In the genomic region with DNA sequence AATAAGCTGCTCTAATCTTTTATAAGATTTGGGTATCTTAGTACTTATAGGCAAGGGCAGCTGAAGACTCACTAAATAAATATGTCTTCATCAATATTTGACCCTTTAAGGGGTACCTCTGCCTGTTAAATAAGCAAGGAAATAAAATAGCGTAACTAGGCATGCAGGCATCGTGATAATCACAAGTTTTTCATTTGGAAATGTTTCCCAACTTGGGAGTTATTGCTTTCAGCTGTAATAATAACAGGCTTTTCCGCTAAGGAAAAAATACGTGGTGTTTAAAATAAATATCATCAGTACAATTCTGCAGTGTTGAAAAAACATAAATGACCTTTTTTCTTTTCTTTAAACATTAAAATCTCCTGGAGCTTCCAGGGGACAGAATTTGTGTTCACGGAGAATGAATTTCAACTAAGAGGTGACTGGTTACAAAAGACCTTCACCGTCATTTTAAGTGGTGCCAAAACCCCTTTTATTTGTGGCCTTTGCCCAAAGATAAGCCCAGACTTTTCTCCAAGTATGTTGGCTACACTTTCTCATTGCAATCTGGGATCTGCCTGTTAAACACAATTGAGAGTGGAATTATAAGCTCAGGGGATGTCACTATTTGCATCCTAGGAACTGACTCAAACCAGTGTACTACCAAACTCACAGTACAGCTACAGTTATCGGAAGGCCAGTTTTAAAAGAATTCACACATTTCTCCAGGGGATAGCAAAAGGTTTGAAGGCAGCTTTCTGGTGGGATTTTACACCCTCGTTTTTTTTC, we compare ENCODE assay signal across 26 cellular contexts.
A peak's percentile ranks its signal among the peaks of the same experiment; 100 is the strongest.
DNase-seq lines count a peak whose midpoint lies in the region; ATAC-seq and TF ChIP-seq lines count a peak whose summit lies in the region.
"Had no signal": no experiment of that assay in that cellular context is flagged by ENCODE, and none has a peak within 500 bp of the region (broad histone marks: within the 10 kb centered on the region; RNA-seq: fewer than 3 reads in every experiment).

No MANE protein-coding gene starts in this region.

- TF ChIP-seq POLR2A in tibial nerve (IDR thresholded peaks at IDR 0.05) = no peak

- TF ChIP-seq CTCF in left ventricle myocardium inferior (IDR thresholded peaks at IDR 0.05; ENCODE audit: borderline replicate concordance) (no peak), tibial nerve (IDR thresholded peaks at IDR 0.05) (no peak)
- TF ChIP-seq CTCF in activated CD8-positive, alpha-beta T cell treated with anti-CD3 and anti-CD28 coated beads for 36 hours (IDR thresholded peaks at IDR 0.05) = no peak

- no peak overlapping the region for H3K4me3 ChIP-seq in left ventricle myocardium inferior
- no peak overlapping the region for H3K4me3 ChIP-seq in tibial nerve
- H3K4me3 ChIP-seq: A549, gastroesophageal sphincter, ovary, sigmoid colon had no signal

- peak; percentile 14 to 54 for TF ChIP-seq EP300 in tibial nerve (IDR thresholded peaks at IDR 0.05)

- intact Hi-C loops in left ventricle myocardium inferior (cut with micrococcal nuclease) = no loop called here
- intact Hi-C loops in cardiac septum (cut with DNase I) = no loop called here
- intact Hi-C loops in activated CD8-positive, alpha-beta T cell treated with anti-CD3 and anti-CD28 coated beads for 36 hours (cut with micrococcal nuclease) = no loop called here

- no peak overlapping the region for H3K27ac Mint-ChIP-seq in activated CD8-positive, alpha-beta T cell treated with anti-CD3 and anti-CD28 coated beads for 36 hours
- H3K27ac Mint-ChIP-seq: activated CD4-positive, alpha-beta memory T cell treated with anti-CD3 and anti-CD28 coated beads, Interleukin-2, amount 10 ng/mL, durations not matched to agents 7 days and 5 days; memory B cell; naive thymus-derived CD4-positive, alpha-beta T cell; T-helper 2 cell treated with Interferon-gamma antibody and Interleukin-4, amounts not matched to agents 5 μg/mL and 100 μg/mL, for 36 hours had no signal

- POLR2A ChIA-PET in activated CD8-positive, alpha-beta T cell treated with anti-CD3 and anti-CD28 coated beads for 36 hours (lab: Charles Lee) = no interaction called here

- no peaks in the 10 kb centered on the region for H3K27me3 Mint-ChIP-seq in activated CD8-positive, alpha-beta T cell treated with anti-CD3 and anti-CD28 coated beads for 36 hours
- H3K27me3 Mint-ChIP-seq: activated CD4-positive, alpha-beta memory T cell treated with anti-CD3 and anti-CD28 coated beads, Interleukin-2, amount 10 ng/mL, durations not matched to agents 7 days and 5 days; memory B cell; naive thymus-derived CD4-positive, alpha-beta T cell had no signal

- H3K27me3 ChIP-seq in left ventricle myocardium inferior (ENCODE audit: low read depth) = no peaks in the 10 kb centered on the region
- H3K27me3 ChIP-seq in tibial nerve = no peaks in the 10 kb centered on the region
- H3K27me3 ChIP-seq: BE2C, gastroesophageal sphincter, ovary, sigmoid colon had no signal

- H3K4me1 ChIP-seq in left ventricle myocardium inferior = peaks cover 69% of the 10 kb centered on the region
- peaks cover 0 to 36% (median 0%) of the 10 kb centered on the region in 4 donors for H3K4me1 ChIP-seq in tibial nerve
- H3K4me1 ChIP-seq: A549 had no signal

- H3K27ac ChIP-seq in left ventricle myocardium inferior (replicated peaks) = peak overlapping the region; percentile 46
- H3K27ac ChIP-seq in tibial nerve = peak overlapping the region in 2 of 4 donors; percentile 12 to 64
- H3K27ac ChIP-seq: A549, epithelial cell of prostate had no signal

- CTCF ChIA-PET in activated CD8-positive, alpha-beta T cell treated with anti-CD3 and anti-CD28 coated beads for 36 hours (lab: Charles Lee) = no interaction called here

- no peaks in the 10 kb centered on the region for H3K4me1 Mint-ChIP-seq in activated CD8-positive, alpha-beta T cell treated with anti-CD3 and anti-CD28 coated beads for 36 hours (ENCODE audit: low read depth)
- H3K4me1 Mint-ChIP-seq: activated CD4-positive, alpha-beta memory T cell treated with anti-CD3 and anti-CD28 coated beads, Interleukin-2, amount 10 ng/mL, durations not matched to agents 7 days and 5 days; memory B cell; naive thymus-derived CD4-positive, alpha-beta T cell had no signal

- 50 to 53% methylated on average over 8 of the region's 8 CpGs for WGBS in tibial nerve, 2 donors

- H3K9me3 ChIP-seq in left ventricle myocardium inferior (replicated peaks) = peaks cover under 1% of the 10 kb centered on the region
- no peaks in the 10 kb centered on the region for H3K9me3 ChIP-seq in tibial nerve
- H3K9me3 ChIP-seq: A549, BE2C, gastroesophageal sphincter, ovary, sigmoid colon had no signal

- H3K36me3 ChIP-seq in left ventricle myocardium inferior (no peaks in the 10 kb centered on the region), tibial nerve (no peaks in the 10 kb centered on the region)
- H3K36me3 ChIP-seq: BE2C, gastroesophageal sphincter, ovary, sigmoid colon had no signal

- DNase-seq in left ventricle myocardium inferior = no peak
- DNase-seq in cardiac septum (ENCODE audit: low spot score) = no peak
- peak; percentile 45 to 63 for DNase-seq in dermis microvascular lymphatic vessel endothelial cell (ENCODE audit: low read depth in 2 of 2)
- DNase-seq in medulla oblongata (ENCODE audit: extremely low spot score) = peak; percentile 13
- no peak for DNase-seq in tibial nerve (ENCODE audit: low spot score in 2 of 2)
- DNase-seq in activated CD8-positive, alpha-beta T cell treated with anti-CD3 and anti-CD28 coated beads for 36 hours = no peak
- DNase-seq in NCI-H1694 treated with DMSO at 0.1 percent for 48 hours (lab: John Stamatoyannopoulos, UW) = no peak
- DNase-seq: activated CD4-positive, alpha-beta memory T cell treated with anti-CD3 and anti-CD28 coated beads, Interleukin-2, amount 10 ng/mL, durations not matched to agents 7 days and 5 days; activated CD4-positive, CD25-positive, alpha-beta regulatory T cell; activated effector memory CD4-positive, alpha-beta T cell treated with anti-CD3 and anti-CD28 coated beads, Interleukin-2, amount 50 U/mL, for 16 hours; activated T-cell treated with anti-CD3 and anti-CD28 coated beads for 4 hours; BE2C; central memory CD4-positive, alpha-beta T cell; DMS79; kidney glomerular epithelial cell; naive thymus-derived CD4-positive, alpha-beta T cell; NCI-H1105 treated with DMSO at 0.1 percent for 48 hours; NCI-H2081; ovary; sigmoid colon had no signal

- no peak overlapping the region for H3K4me3 Mint-ChIP-seq in activated CD8-positive, alpha-beta T cell treated with anti-CD3 and anti-CD28 coated beads for 36 hours
- H3K4me3 Mint-ChIP-seq: activated CD4-positive, alpha-beta memory T cell treated with anti-CD3 and anti-CD28 coated beads, Interleukin-2, amount 10 ng/mL, durations not matched to agents 7 days and 5 days; memory B cell; naive thymus-derived CD4-positive, alpha-beta T cell; T-helper 2 cell treated with Interferon-gamma antibody and Interleukin-4, amounts not matched to agents 5 μg/mL and 100 μg/mL, for 36 hours had no signal

- ATAC-seq in activated CD8-positive, alpha-beta T cell treated with anti-CD3 and anti-CD28 coated beads for 36 hours = no peak
- no peak for ATAC-seq in GM21390 (IDR thresholded peaks at IDR 0.05; ENCODE audit: unreplicated experiment)
- ATAC-seq: A549; gastroesophageal sphincter; naive thymus-derived CD4-positive, alpha-beta T cell had no signal

- no peaks in the 10 kb centered on the region for H3K36me3 Mint-ChIP-seq in activated CD8-positive, alpha-beta T cell treated with anti-CD3 and anti-CD28 coated beads for 36 hours (ENCODE audit: low read depth)
- H3K36me3 Mint-ChIP-seq: memory B cell; naive thymus-derived CD4-positive, alpha-beta T cell had no signal

- no peaks in the 10 kb centered on the region for H3K9me3 Mint-ChIP-seq in activated CD8-positive, alpha-beta T cell treated with anti-CD3 and anti-CD28 coated beads for 36 hours

Comparison
In these comparisons a context has a peak if more than half of its experiments do, and no peak if none do; other contexts are left out.
1. DNase-seq: peak in dermis microvascular lymphatic vessel endothelial cell (2 of 2) and medulla oblongata (single experiment); none in left ventricle myocardium inferior (single experiment), cardiac septum (single experiment), tibial nerve (0 of 2), activated CD8-positive, alpha-beta T cell treated with anti-CD3 and anti-CD28 coated beads for 36 hours (single experiment) and NCI-H1694 treated with DMSO at 0.1 percent for 48 hours (single experiment).